13 cellular contexts compared by ENCODE assay signal in the genomic region with DNA sequence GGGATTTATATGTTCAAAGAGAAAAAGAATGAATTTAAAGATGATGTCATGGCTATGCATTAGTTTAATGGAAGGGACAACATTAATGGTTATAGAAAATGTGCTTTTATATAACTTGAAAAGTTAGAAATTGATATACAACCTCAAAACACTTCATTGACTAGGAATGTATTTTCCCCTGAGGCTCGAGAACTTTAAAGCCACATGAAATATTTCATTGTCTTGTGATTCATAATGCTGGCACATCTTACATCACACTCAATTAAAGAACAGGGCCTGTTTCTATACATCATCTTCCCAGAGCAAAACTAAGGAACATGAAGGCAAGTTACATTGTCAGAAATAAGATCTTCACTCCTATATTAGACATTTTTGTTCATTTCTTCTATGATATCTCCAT. TPM values are rescaled to one million over a fixed set of nuclear protein-coding genes. Genes with fewer than 3 reads are reported as not detected.
DNase-seq lines count a peak whose midpoint lies in the region; ATAC-seq and TF ChIP-seq lines count a peak whose summit lies in the region.
"Had no signal": no experiment of that assay in that cellular context is flagged by ENCODE, and none has a peak within 500 bp of the region (broad histone marks: within the 10 kb centered on the region; RNA-seq: fewer than 3 reads in every experiment).

No MANE protein-coding gene starts in this region.

- DNase-seq in COLO829 (ENCODE audit: low spot score): peak; percentile 66
- DNase-seq in LHCN-M2 (ENCODE audit: low read depth): peak; percentile 72
- peak; percentile 77 for DNase-seq in choroid plexus epithelial cell (ENCODE audit: low read depth)
- DNase-seq in kidney tubule cell (ENCODE audit: low spot score): peak; percentile 28
- DNase-seq in prostate gland (ENCODE audit: low spot score): no peak
- no peak for DNase-seq in dorsolateral prefrontal cortex
- DNase-seq: activated CD4-positive, CD25-positive, alpha-beta regulatory T cell treated with anti-CD3 and anti-CD28 coated beads, Interleukin-2, amount 50 U/mL, for 72 hours; NCI-H1436; stimulated activated CD4-positive, alpha-beta T cell treated with anti-CD3 and anti-CD28 coated beads, Interleukin-1b, Interleukin-23, amount 100 ng/mL, for 48 hours had no signal

- intact Hi-C loops in prostate gland (cut with DNase I): no loop called here
- intact Hi-C loops in dorsolateral prefrontal cortex (cut with DNase I): no loop called here

- H3K36me3 ChIP-seq in prostate gland: no peaks in the 10 kb centered on the region

- TF ChIP-seq CTCF in choroid plexus epithelial cell (conservative IDR thresholded peaks at IDR 0.05; ENCODE audit: low read depth, low read length): no peak
- no peak for TF ChIP-seq CTCF in prostate gland (IDR thresholded peaks at IDR 0.05)
- no peak for TF ChIP-seq CTCF in dorsolateral prefrontal cortex (IDR thresholded peaks at IDR 0.05 in 54 of 56, conservative IDR thresholded peaks at IDR 0.05 in 2 of 56; ENCODE audit: low read depth in 1 of 56, partially characterized antibody in 56 of 56)

- H3K4me3 ChIP-seq in choroid plexus epithelial cell (ENCODE audit: low read depth, low read length): no peak overlapping the region
- no peak overlapping the region for H3K4me3 ChIP-seq in prostate gland
- H3K4me3 ChIP-seq in dorsolateral prefrontal cortex: no peak overlapping the region

- no peaks in the 10 kb centered on the region for H3K4me1 ChIP-seq in prostate gland (replicated peaks)

- no peak for ATAC-seq in HG02798 (IDR thresholded peaks at IDR 0.05; ENCODE audit: poor library complexity, unreplicated experiment)
- ATAC-seq in GM18517 (IDR thresholded peaks at IDR 0.05; ENCODE audit: unreplicated experiment): no peak
- ATAC-seq: Panc1 had no signal

- TF ChIP-seq POLR2A in prostate gland (IDR thresholded peaks at IDR 0.05): no peak

- WGBS in prostate gland: 29% methylated on average over 1 of the region's 1 CpG

- no peak overlapping the region for H3K27ac ChIP-seq in prostate gland
- no peak overlapping the region for H3K27ac ChIP-seq in dorsolateral prefrontal cortex
- H3K27ac ChIP-seq: C4-2B had no signal

- H3K27me3 ChIP-seq in prostate gland (replicated peaks; ENCODE audit: insufficient read depth) (no peaks in the 10 kb centered on the region), dorsolateral prefrontal cortex (no peaks in the 10 kb centered on the region)

- H3K9me3 ChIP-seq in prostate gland: no peaks in the 10 kb centered on the region

RNA-seq across cellular contexts. Expression of a gene that starts 35.2 kb away (rescaled TPM):
- total RNA-seq in LHCN-M2 (2014; rRNA removed) (8.3 and 13.9 TPM in 2 replicates), prostate gland (10 to 100 TPM; 46.4 to 58.7 TPM), dorsolateral prefrontal cortex (10 to 100 TPM in 90 of 120 experiments, 1 to 10 TPM in 30; 6.1 to 38.2 (median 13.4) TPM)
- 13.7 TPM for polyA plus RNA-seq in LHCN-M2 (2012)

Comparison
In these comparisons a context has a peak if more than half of its experiments do, and no peak if none do; other contexts are left out.
1. DNase-seq: peak in COLO829 (single experiment), LHCN-M2 (single experiment), choroid plexus epithelial cell (single experiment) and kidney tubule cell (single experiment); none in prostate gland (single experiment) and dorsolateral prefrontal cortex (0 of 10).